9 cellular contexts compared by ENCODE assay signal in genomic region chr6:118709859-118710350, GRCh38. TPM values are rescaled to one million over a fixed set of nuclear protein-coding genes. Genes with fewer than 3 reads are reported as not detected.
A peak's percentile ranks its signal among the peaks of the same experiment; 100 is the strongest.
DNase-seq lines count a peak whose midpoint lies in the region; ATAC-seq and TF ChIP-seq lines count a peak whose summit lies in the region.
"Had no signal": no experiment of that assay in that cellular context is flagged by ENCODE, and none has a peak within 500 bp of the region (broad histone marks: within the 10 kb centered on the region; RNA-seq: fewer than 3 reads in every experiment).

No MANE protein-coding gene starts in this region.

- H3K27me3 ChIP-seq in Peyer's patch (no peaks in the 10 kb centered on the region), right atrium auricular region (no peaks in the 10 kb centered on the region)

- H3K27ac ChIP-seq in Peyer's patch (peak overlapping the region; percentile 72 to 82 (median 78)), right atrium auricular region (peak overlapping the region; percentile 74 to 79)
- H3K27ac ChIP-seq: 22Rv1 had no signal

- peak overlapping the region; percentile 37 to 53 (median 44) for H3K4me3 ChIP-seq in Peyer's patch
- peak overlapping the region in 1 of 2 donors; percentile 42 for H3K4me3 ChIP-seq in right atrium auricular region

- no peak for TF ChIP-seq POLR2A in Peyer's patch (IDR thresholded peaks at IDR 0.05)

- H3K4me1 ChIP-seq in Peyer's patch (peaks cover 0 to 14% (median 0%) of the 10 kb centered on the region in 4 donors), right atrium auricular region (peaks cover 0 to 34% of the 10 kb centered on the region in 2 donors)

- peak; percentile 5 for DNase-seq in DMS153 (lab: John Stamatoyannopoulos, UW)
- no peak for DNase-seq in DMS153 treated with DMSO at 0.1 percent for 48 hours (lab: John Stamatoyannopoulos, UW; ENCODE audit: unreplicated experiment)
- peak in 2 of 3 donors; percentile 84 to 85 for DNase-seq in Peyer's patch
- peak; percentile 68 for DNase-seq in activated gamma-delta T cell treated with anti-CD3 and anti-CD28 coated beads, Interleukin-2, amount 50 U/mL, for 16 hours (ENCODE audit: low read depth)
- no peak for DNase-seq in right atrium auricular region (ENCODE audit: low spot score)
- peak; percentile 27 to 38 for DNase-seq in stimulated activated CD4-positive, alpha-beta T cell treated with anti-CD3 and anti-CD28 coated beads, Interleukin-1b, Interleukin-23, amount 100 ng/mL, for 1 hour (ENCODE audit: low read depth in 2 of 2)
- DNase-seq in SIG-M5 treated with dmso at 0.1 percent for 504 hours (lab: John Stamatoyannopoulos, UW; ENCODE audit: unreplicated experiment), result no peak

- H3K9me3 ChIP-seq in Peyer's patch (no peaks in the 10 kb centered on the region), right atrium auricular region (no peaks in the 10 kb centered on the region)

- no peaks in the 10 kb centered on the region for H3K36me3 ChIP-seq in Peyer's patch
- no peaks in the 10 kb centered on the region for H3K36me3 ChIP-seq in right atrium auricular region

- no peak for TF ChIP-seq CTCF in Peyer's patch (IDR thresholded peaks at IDR 0.05)
- TF ChIP-seq CTCF in right atrium auricular region (IDR thresholded peaks at IDR 0.05), result no peak

- ATAC-seq in HG02973 (IDR thresholded peaks at IDR 0.05; ENCODE audit: unreplicated experiment), result peak; percentile 86

RNA-seq across cellular contexts. Expression of gene CEP85L, which starts 58.5 kb away (rescaled TPM):
- total RNA-seq in Peyer's patch (10 to 100 TPM in 1 of 4 donors, 1 to 10 TPM in 3; 3.2 to 22.3 (median 7.5) TPM), right atrium auricular region (1 to 10 TPM; 4.5 to 6.8 TPM)

Comparison
In these comparisons a context has a peak if more than half of its experiments do, and no peak if none do; other contexts are left out.
1. DNase-seq: peak in DMS153 (single experiment), Peyer's patch (2 of 3), activated gamma-delta T cell treated with anti-CD3 and anti-CD28 coated beads, Interleukin-2, amount 50 U/mL, for 16 hours (single experiment) and stimulated activated CD4-positive, alpha-beta T cell treated with anti-CD3 and anti-CD28 coated beads, Interleukin-1b, Interleukin-23, amount 100 ng/mL, for 1 hour (2 of 2); none in DMS153 treated with DMSO at 0.1 percent for 48 hours (single experiment), right atrium auricular region (single experiment) and SIG-M5 treated with dmso at 0.1 percent for 504 hours (single experiment).